1 cellular context compared by ENCODE assay signal in the genomic region with DNA sequence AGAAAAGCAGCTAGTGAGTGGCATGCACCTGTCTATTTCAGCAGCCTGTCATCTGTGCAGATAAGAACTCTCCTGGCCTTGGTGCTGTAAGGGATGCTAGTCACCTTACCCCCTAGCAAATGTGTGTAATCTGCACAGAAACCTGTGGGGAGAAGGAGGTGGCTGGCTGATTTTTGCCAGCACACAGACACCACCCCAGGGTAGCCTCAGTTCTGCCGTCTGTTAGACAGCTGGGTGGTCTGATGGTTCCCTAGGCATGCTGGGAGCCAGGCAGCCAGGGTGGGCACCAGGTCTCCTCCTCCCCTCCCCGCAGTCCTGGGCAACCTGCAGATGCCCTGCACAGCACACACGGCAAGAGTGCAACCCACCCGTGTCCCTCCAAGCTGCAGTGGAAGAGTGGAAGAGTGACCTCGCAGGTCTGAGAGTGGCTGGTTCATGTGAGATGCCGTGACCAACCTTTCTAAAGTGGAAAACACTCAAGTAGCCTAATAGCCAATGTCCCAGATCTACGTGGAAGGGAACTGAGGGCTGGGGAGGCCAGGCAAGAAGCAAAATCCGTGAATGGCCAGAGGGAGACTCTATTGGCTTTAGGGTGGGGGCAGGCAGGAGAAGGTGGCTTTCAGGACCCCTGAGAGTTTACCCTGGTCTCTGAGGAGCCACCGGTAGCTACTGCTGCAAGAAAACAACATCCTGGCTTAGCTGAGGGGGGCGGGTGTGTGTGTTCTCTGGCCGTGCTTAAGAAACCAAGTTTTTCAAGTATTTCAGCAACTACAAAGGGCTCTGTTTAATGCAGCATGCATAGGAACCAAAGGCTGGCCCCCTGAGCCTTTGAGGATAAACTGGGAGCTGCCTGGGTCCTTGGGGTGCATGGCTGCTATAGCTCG.
TF ChIP-seq lines count a peak whose summit lies in the region.

No MANE protein-coding gene starts in this region.

TF ChIP-seq in HepG2, 621 proteins besides CTCF, POLR2A, EP300 and RAD21:
- TF ChIP-seq HBP1 (CRISPR knock-in tag; IDR thresholded peaks at IDR 0.05; ENCODE audit: low read depth), result no peak
- TF ChIP-seq ZFX (CRISPR knock-in tag; IDR thresholded peaks at IDR 0.05; ENCODE audit: low read depth), result 0 out of 2 replicates have a peak, but pooled peaks have one; percentile 10
- TF ChIP-seq AGO1 (IDR thresholded peaks at IDR 0.05; ENCODE audit: low read depth, low read length, poor library complexity, severe bottlenecking), result no peak
- no peak for TF ChIP-seq SOX5 (CRISPR knock-in tag; IDR thresholded peaks at IDR 0.05; ENCODE audit: borderline replicate concordance)
- 0 out of 2 replicates have a peak, but pooled peaks have one; percentile 24 for TF ChIP-seq ZNF280B (CRISPR knock-in tag; IDR thresholded peaks at IDR 0.05; ENCODE audit: borderline replicate concordance)
- peak; percentile 36; the same call in 1 of the 2 replicates for TF ChIP-seq ZNF687 (CRISPR knock-in tag; IDR thresholded peaks at IDR 0.05)
- TF ChIP-seq, protein P1, sequence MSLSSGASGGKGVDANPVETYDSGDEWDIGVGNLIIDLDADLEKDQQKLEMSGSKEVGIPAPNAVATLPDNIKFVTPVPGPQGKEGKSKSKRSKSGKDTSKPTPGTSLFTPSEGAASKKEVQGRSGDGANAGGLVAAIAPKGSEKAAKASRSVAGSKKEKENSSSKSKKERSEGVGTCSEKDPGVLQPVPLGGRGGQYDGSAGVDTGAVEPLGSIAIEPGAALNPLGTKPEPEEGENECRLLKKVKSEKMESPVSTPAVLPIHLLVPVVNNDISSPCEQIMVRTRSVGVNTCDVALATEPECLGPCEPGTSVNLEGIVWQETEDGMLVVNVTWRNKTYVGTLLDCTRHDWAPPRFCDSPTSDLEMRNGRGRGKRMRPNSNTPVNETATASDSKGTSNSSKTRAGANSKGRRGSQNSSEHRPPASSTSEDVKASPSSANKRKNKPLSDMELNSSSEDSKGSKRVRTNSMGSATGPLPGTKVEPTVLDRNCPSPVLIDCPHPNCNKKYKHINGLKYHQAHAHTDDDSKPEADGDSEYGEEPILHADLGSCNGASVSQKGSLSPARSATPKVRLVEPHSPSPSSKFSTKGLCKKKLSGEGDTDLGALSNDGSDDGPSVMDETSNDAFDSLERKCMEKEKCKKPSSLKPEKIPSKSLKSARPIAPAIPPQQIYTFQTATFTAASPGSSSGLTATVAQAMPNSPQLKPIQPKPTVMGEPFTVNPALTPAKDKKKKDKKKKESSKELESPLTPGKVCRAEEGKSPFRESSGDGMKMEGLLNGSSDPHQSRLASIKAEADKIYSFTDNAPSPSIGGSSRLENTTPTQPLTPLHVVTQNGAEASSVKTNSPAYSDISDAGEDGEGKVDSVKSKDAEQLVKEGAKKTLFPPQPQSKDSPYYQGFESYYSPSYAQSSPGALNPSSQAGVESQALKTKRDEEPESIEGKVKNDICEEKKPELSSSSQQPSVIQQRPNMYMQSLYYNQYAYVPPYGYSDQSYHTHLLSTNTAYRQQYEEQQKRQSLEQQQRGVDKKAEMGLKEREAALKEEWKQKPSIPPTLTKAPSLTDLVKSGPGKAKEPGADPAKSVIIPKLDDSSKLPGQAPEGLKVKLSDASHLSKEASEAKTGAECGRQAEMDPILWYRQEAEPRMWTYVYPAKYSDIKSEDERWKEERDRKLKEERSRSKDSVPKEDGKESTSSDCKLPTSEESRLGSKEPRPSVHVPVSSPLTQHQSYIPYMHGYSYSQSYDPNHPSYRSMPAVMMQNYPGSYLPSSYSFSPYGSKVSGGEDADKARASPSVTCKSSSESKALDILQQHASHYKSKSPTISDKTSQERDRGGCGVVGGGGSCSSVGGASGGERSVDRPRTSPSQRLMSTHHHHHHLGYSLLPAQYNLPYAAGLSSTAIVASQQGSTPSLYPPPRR (CRISPR knock-in tag; IDR thresholded peaks at IDR 0.05; ENCODE audit: borderline replicate concordance), result 0 out of 2 replicates have a peak, but pooled peaks have one; percentile 5
- no peak for TF ChIP-seq ZNF383 (CRISPR knock-in tag; IDR thresholded peaks at IDR 0.05; ENCODE audit: borderline replicate concordance)
- no peak for TF ChIP-seq ZNF274 (CRISPR knock-in tag; IDR thresholded peaks at IDR 0.05)
